20 cellular contexts compared by ENCODE assay signal in the genomic region with DNA sequence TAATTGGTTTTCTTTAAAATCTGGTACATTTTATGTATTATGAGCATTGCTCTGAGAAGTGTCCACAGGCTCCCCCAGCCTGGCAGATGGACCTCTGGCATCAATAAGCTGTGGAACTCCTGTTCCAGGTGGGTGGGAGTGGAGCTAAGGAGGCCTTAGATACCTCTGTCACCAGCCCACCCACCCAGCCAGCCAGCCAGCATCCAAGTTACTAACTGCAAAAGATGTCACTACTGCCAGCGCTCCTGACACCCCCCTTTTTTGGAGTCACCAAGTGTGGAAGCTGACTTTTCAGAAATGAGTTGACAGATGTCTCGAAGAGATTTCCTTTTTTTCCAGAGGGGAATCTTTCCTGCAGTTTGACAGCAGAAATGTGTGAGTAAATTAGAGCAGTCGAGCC.
"Had no signal": no experiment of that assay in that cellular context is flagged by ENCODE, and none has a peak within 500 bp of the region (broad histone marks: within the 10 kb centered on the region; RNA-seq: fewer than 3 reads in every experiment).

No MANE protein-coding gene starts in this region.

- H3K36me3 ChIP-seq: breast epithelium, prostate gland, right lobe of liver had no signal

- H3K27me3 Mint-ChIP-seq: activated CD8-positive, alpha-beta T cell treated with anti-CD3 and anti-CD28 coated beads for 36 hours; activated naive CD8-positive, alpha-beta T cell treated with anti-CD3 and anti-CD28 coated beads, Interleukin-2, amount 10 ng/mL, durations not matched to agents 7 days and 5 days; dendritic cell treated with granulocyte-macrophage colony-stimulating factor and Interleukin-4, amounts not matched to agents 40 ng/mL and 50 ng/mL, for 4 days; stimulated activated naive CD8-positive, alpha-beta T cell treated with anti-CD3 and anti-CD28 coated beads, Interleukin-15, amount 100 ng/mL, for 72 hours had no signal

- DNase-seq: activated CD4-positive, alpha-beta T cell treated with anti-CD3 and anti-CD28 coated beads for 48 hours; activated CD8-positive, alpha-beta T cell treated with anti-CD3 and anti-CD28 coated beads for 36 hours; activated naive CD4-positive, alpha-beta T cell treated with Interleukin-2 at 50 U/mL for 16 hours; activated naive CD8-positive, alpha-beta T cell treated with anti-CD3 and anti-CD28 coated beads, Interleukin-2, amount 10 ng/mL, durations not matched to agents 7 days and 5 days; activated T-cell treated with anti-CD3 and anti-CD28 coated beads, Interleukin-2, amount 50 U/mL, for 1 hour; effector CD8-positive, alpha-beta T cell; esophagus squamous epithelium; stimulated activated CD4-positive, alpha-beta T cell treated with anti-CD3 and anti-CD28 coated beads, Interleukin-4, amount 100 ng/mL, for 1 hour; stimulated activated naive CD8-positive, alpha-beta T cell treated with anti-CD3 and anti-CD28 coated beads, Interleukin-15, amount 100 ng/mL, for 72 hours had no signal

- H3K4me3 Mint-ChIP-seq: activated CD8-positive, alpha-beta T cell treated with anti-CD3 and anti-CD28 coated beads for 36 hours; activated naive CD8-positive, alpha-beta T cell treated with anti-CD3 and anti-CD28 coated beads, Interleukin-2, amount 10 ng/mL, durations not matched to agents 7 days and 5 days; dendritic cell treated with granulocyte-macrophage colony-stimulating factor and Interleukin-4, amounts not matched to agents 40 ng/mL and 50 ng/mL, for 4 days; neural crest cell; stimulated activated naive CD8-positive, alpha-beta T cell treated with anti-CD3 and anti-CD28 coated beads, Interleukin-15, amount 100 ng/mL, for 72 hours; T-helper 2 cell treated with Interferon-gamma antibody and Interleukin-4, amounts not matched to agents 5 μg/mL and 100 μg/mL, for 36 hours; WTC11 had no signal

- FAIRE-seq: endothelial cell of umbilical vein had no signal

- H3K27me3 ChIP-seq: breast epithelium, esophagus squamous epithelium, right lobe of liver had no signal

- H3K4me1 ChIP-seq: breast epithelium, prostate gland had no signal

- H3K9me3 ChIP-seq: prostate gland, right lobe of liver had no signal

- H3K4me1 Mint-ChIP-seq: neural crest cell, WTC11 had no signal

- H3K27ac Mint-ChIP-seq: activated CD8-positive, alpha-beta T cell treated with anti-CD3 and anti-CD28 coated beads for 36 hours; activated naive CD8-positive, alpha-beta T cell treated with anti-CD3 and anti-CD28 coated beads, Interleukin-2, amount 10 ng/mL, durations not matched to agents 7 days and 5 days; activated T-helper 2 cell treated with anti-CD3 and anti-CD28 coated beads, Interferon-gamma antibody, Interleukin-2, Interleukin-4, amounts not matched to agents 10 μg/mL and 5 μg/mL and 100 μg/mL, durations not matched to agents 14 hours and 24 hours and 36 hours; dendritic cell treated with granulocyte-macrophage colony-stimulating factor and Interleukin-4, amounts not matched to agents 40 ng/mL and 50 ng/mL, for 4 days; stimulated activated naive CD8-positive, alpha-beta T cell treated with anti-CD3 and anti-CD28 coated beads, Interleukin-15, amount 100 ng/mL, for 72 hours; T-helper 2 cell treated with Interferon-gamma antibody and Interleukin-4, amounts not matched to agents 5 μg/mL and 100 μg/mL, for 36 hours; WTC11 had no signal

- H3K27ac ChIP-seq: breast epithelium, esophagus squamous epithelium, prostate gland, right lobe of liver, SK-N-MC had no signal

- ATAC-seq: activated CD8-positive, alpha-beta T cell treated with anti-CD3 and anti-CD28 coated beads for 36 hours; stimulated activated naive CD8-positive, alpha-beta T cell treated with anti-CD3 and anti-CD28 coated beads, Interleukin-15, amount 100 ng/mL, for 72 hours had no signal

- H3K4me3 ChIP-seq: breast epithelium, esophagus squamous epithelium, prostate gland, right lobe of liver, SK-N-MC, smooth muscle cell had no signal
